8 cellular contexts compared by ENCODE assay signal in genomic region chr22:25110596-25110845, GRCh38.
A peak's percentile ranks its signal among the peaks of the same experiment; 100 is the strongest.
DNase-seq lines count a peak whose midpoint lies in the region; ATAC-seq and TF ChIP-seq lines count a peak whose summit lies in the region.

No MANE protein-coding gene starts in this region.

- TF ChIP-seq POLR2A in esophagus squamous epithelium (IDR thresholded peaks at IDR 0.05), result no peak

- TF ChIP-seq EP300 in SK-N-SH (IDR thresholded peaks at IDR 0.05; ENCODE audit: borderline replicate concordance in 1 of 2, low read depth in 1 of 2, low read length in 1 of 2), result no peak

- POLR2A ChIA-PET in SK-N-SH (lab: Yijun Ruan, JAX) (interaction anchor here (0.6 kb wide), 1 partner anchor 54 kb away, joined by 3 read pairs; no protein-coding TSS in a partner anchor), GM10248 (lab: Yijun Ruan, JAX) (no interaction called here)

- H4K12ac ChIP-seq in trophoblast cell (ENCODE audit: low read depth, low read length), result no peak overlapping the region

- no peak for TF ChIP-seq RAD21 in SK-N-SH (IDR thresholded peaks at IDR 0.05; ENCODE audit: low read length)

- no peak overlapping the region for H2BK12ac ChIP-seq in trophoblast cell (ENCODE audit: low read length)

- no peak overlapping the region for H2BK5ac ChIP-seq in trophoblast cell (ENCODE audit: low read depth, low read length, poor library complexity)

- no peak overlapping the region for H4K91ac ChIP-seq in trophoblast cell (ENCODE audit: low read depth, low read length)

- no peaks in the 10 kb centered on the region for H3K36me3 ChIP-seq in DOHH2 (ENCODE audit: control insufficient read depth, low read length)
- H3K36me3 ChIP-seq in SK-N-SH (replicated peaks in 1 of 2; ENCODE audit: control insufficient read depth in 1 of 2, insufficient read depth in 2 of 2, low read length in 1 of 2), result no peaks in the 10 kb centered on the region
- peaks cover 0 to 13% (median 0%) of the 10 kb centered on the region in 3 donors for H3K36me3 ChIP-seq in esophagus squamous epithelium
- H3K36me3 ChIP-seq in trophoblast cell (ENCODE audit: control insufficient read depth in 1 of 2, insufficient read depth in 2 of 2, low read length in 2 of 2), result no peaks in the 10 kb centered on the region

- H3K9me2 ChIP-seq in DOHH2 (replicated peaks; ENCODE audit: control insufficient read depth, low read length) (no peaks in the 10 kb centered on the region), SK-N-SH (no peaks in the 10 kb centered on the region)

- H2AFZ ChIP-seq in SK-N-SH (ENCODE audit: low read depth), result no peak overlapping the region
- no peak overlapping the region for H2AFZ ChIP-seq in trophoblast cell (ENCODE audit: insufficient read depth, low read length, poor library complexity)

- peak overlapping the region; percentile 90 for H3K4me2 ChIP-seq in DOHH2 (ENCODE audit: low read length)
- H3K4me2 ChIP-seq in SK-N-SH, result peak overlapping the region; percentile 94
- peak overlapping the region; percentile 99 for H3K4me2 ChIP-seq in trophoblast cell (ENCODE audit: low read length)

- no CpG with 5 or more reads among the region's 4 CpGs for WGBS in SK-N-SH (ENCODE audit: low lambda C conversion rate)
- WGBS in esophagus squamous epithelium, 2 donors, result 0 to 25% methylated on average over 1 to 4 of the region's 4 CpGs
- no CpG with 5 or more reads among the region's 4 CpGs for WGBS in trophoblast cell (ENCODE audit: extremely low coverage, insufficient coverage, insufficient read length)

- no peak overlapping the region for H3K14ac ChIP-seq in trophoblast cell (ENCODE audit: low read length)

- no peaks in the 10 kb centered on the region for H3K9me3 ChIP-seq in DOHH2 (ENCODE audit: control insufficient read depth, insufficient read depth, low read length)
- H3K9me3 ChIP-seq in SK-N-SH, result no peaks in the 10 kb centered on the region
- H3K9me3 ChIP-seq in esophagus squamous epithelium, result no peaks in the 10 kb centered on the region
- H3K9me3 ChIP-seq in trophoblast cell (ENCODE audit: insufficient read depth, low read depth, low read length), result no peaks in the 10 kb centered on the region

- ATAC-seq in GM19452 (IDR thresholded peaks at IDR 0.05; ENCODE audit: unreplicated experiment), result no peak

- H3K4me1 ChIP-seq in DOHH2 (ENCODE audit: control insufficient read depth, low read length) (peaks cover 9% of the 10 kb centered on the region), SK-N-SH (ENCODE audit: control insufficient read depth in 1 of 2, insufficient read depth in 2 of 2, low read depth in 1 of 2, low read length in 1 of 2) (peaks cover 0 to 14% of the 10 kb centered on the region in 2 experiments; a peak in 1 of 4 replicates), esophagus squamous epithelium (peaks cover 26 to 55% (median 35%) of the 10 kb centered on the region in 3 donors), trophoblast cell (ENCODE audit: control insufficient read depth in 1 of 2, insufficient read depth in 2 of 2, low read length in 2 of 2) (peaks cover 29 to 37% of the 10 kb centered on the region in 2 experiments)

- no peaks in the 10 kb centered on the region for H3K79me2 ChIP-seq in DOHH2 (ENCODE audit: control insufficient read depth, low read length)
- H3K79me2 ChIP-seq in SK-N-SH (ENCODE audit: insufficient read depth), result no peaks in the 10 kb centered on the region
- H3K79me2 ChIP-seq in trophoblast cell (ENCODE audit: control insufficient read depth, insufficient read depth, low read length, poor library complexity), result peaks cover 2% of the 10 kb centered on the region

- H2BK120ac ChIP-seq in trophoblast cell (ENCODE audit: insufficient read depth, low read length, poor library complexity), result no peak overlapping the region

- H3K27ac ChIP-seq in DOHH2 (ENCODE audit: low read depth, low read length), result no peak overlapping the region
- peak overlapping the region in 1 of 2 experiments; percentile 74; a peak in 2 of 4 replicates for H3K27ac ChIP-seq in SK-N-SH (ENCODE audit: low read depth in 2 of 2, low read length in 1 of 2)
- H3K27ac ChIP-seq in esophagus squamous epithelium, result peak overlapping the region; percentile 83 to 92 (median 87)
- H3K27ac ChIP-seq in trophoblast cell (ENCODE audit: low read depth, low read length), result no peak overlapping the region

- H4K8ac ChIP-seq in trophoblast cell (ENCODE audit: low read depth, low read length), result no peak overlapping the region

- TF ChIP-seq CTCF in DOHH2 (IDR thresholded peaks at IDR 0.05; ENCODE audit: low read depth, low read length, poor library complexity, severe bottlenecking) (no peak), SK-N-SH (IDR thresholded peaks at IDR 0.05) (no peak), esophagus squamous epithelium (IDR thresholded peaks at IDR 0.05) (no peak), GM10248 (IDR thresholded peaks at IDR 0.05; ENCODE audit: control extremely low read depth, extremely low read depth, low read depth, missing control alignments) (no peak)

- H3K27me3 ChIP-seq in DOHH2 (ENCODE audit: control insufficient read depth, low read length) (peaks cover 26% of the 10 kb centered on the region), SK-N-SH (ENCODE audit: insufficient read depth) (no peaks in the 10 kb centered on the region), esophagus squamous epithelium (no peaks in the 10 kb centered on the region), trophoblast cell (ENCODE audit: insufficient read depth, low read length) (no peaks in the 10 kb centered on the region)

- peaks cover 26% of the 10 kb centered on the region for H3K79me1 ChIP-seq in trophoblast cell (ENCODE audit: low read length)

- DNase-seq in SK-N-SH (no peak), esophagus squamous epithelium (lab: John Stamatoyannopoulos, UW) (no peak), trophoblast cell (no peak), superior temporal gyrus (ENCODE audit: extremely low spot score) (no peak), GDM1 (lab: John Stamatoyannopoulos, UW) (no peak), GM10248 (ENCODE audit: extremely low spot score) (no peak)

- H3K18ac ChIP-seq in trophoblast cell (ENCODE audit: low read length), result no peak overlapping the region

- peak overlapping the region; percentile 71 for H3K4me3 ChIP-seq in DOHH2 (ENCODE audit: low read length)
- H3K4me3 ChIP-seq in SK-N-SH (ENCODE audit: low read depth in 2 of 2, low read length in 1 of 2), result peak overlapping the region; percentile 52 to 65
- H3K4me3 ChIP-seq in esophagus squamous epithelium, result peak overlapping the region in 3 of 4 donors; percentile 63 to 68 (median 64)
- no peak overlapping the region for H3K4me3 ChIP-seq in trophoblast cell (ENCODE audit: low read depth, low read length)

- H3K4ac ChIP-seq in trophoblast cell (ENCODE audit: low read depth, low read length), result no peak overlapping the region

- H3K23ac ChIP-seq in trophoblast cell (ENCODE audit: low read length), result no peak overlapping the region

- intact Hi-C loops in esophagus squamous epithelium (cut with DNase I), result loop anchor here (10.0 kb wide), 1 partner anchor 54 kb away; no protein-coding TSS in a partner anchor

- H3K9ac ChIP-seq in SK-N-SH (peak overlapping the region; percentile 49; the same call in 1 of the 2 replicates), trophoblast cell (ENCODE audit: low read length) (no peak overlapping the region)

- no peaks in the 10 kb centered on the region for H3F3A ChIP-seq in DOHH2 (ENCODE audit: control insufficient read depth, insufficient read depth)
- H3F3A ChIP-seq in SK-N-SH (replicated peaks; ENCODE audit: insufficient read depth), result no peaks in the 10 kb centered on the region

- CTCF ChIA-PET in SK-N-SH (lab: Yijun Ruan, JAX) (interaction anchor here (0.7 to 3.4 kb wide), 30 partner anchors 10 to 663 kb away, joined by 3 to 26 read pairs (median 4); no protein-coding TSS in a partner anchor), GM10248 (lab: Yijun Ruan, JAX) (interaction anchor here (1.6 to 2.3 kb wide), 2 partner anchors 15 to 19 kb away, joined by 5 to 7 read pairs; no protein-coding TSS in a partner anchor)

- no peak overlapping the region for H2AK5ac ChIP-seq in trophoblast cell (ENCODE audit: low read length)

- H4K20me1 ChIP-seq in DOHH2 (ENCODE audit: control insufficient read depth, insufficient read depth, low read depth, low read length) (no peaks in the 10 kb centered on the region), SK-N-SH (ENCODE audit: insufficient read depth) (peaks cover 24% of the 10 kb centered on the region)

TF ChIP-seq in SK-N-SH, 30 proteins besides CTCF, POLR2A, EP300 and RAD21:
- TF ChIP-seq FOSL2 (IDR thresholded peaks at IDR 0.05; ENCODE audit: borderline replicate concordance, low read depth) (peak; percentile 52; the same call in 1 of the 2 replicates), SIN3A (IDR thresholded peaks at IDR 0.05; ENCODE audit: borderline replicate concordance, low read depth, low read length) (no peak), USF1 (IDR thresholded peaks at IDR 0.05; ENCODE audit: borderline replicate concordance, low read depth) (peak; percentile 93), USF2 (IDR thresholded peaks at IDR 0.05; ENCODE audit: borderline replicate concordance, low read depth, low read length) (peak; percentile 62; the same call in 1 of the 2 replicates), CHD2 (IDR thresholded peaks at IDR 0.05; ENCODE audit: low read length, partially characterized antibody) (no peak), JUND (IDR thresholded peaks at IDR 0.05) (peak; percentile 43; the same call in 1 of the 2 replicates)
TF ChIP-seq in SK-N-SH: peak in this region for 4.

Comparison
In these comparisons a context has a peak if more than half of its experiments do, and no peak if none do; other contexts are left out.
1. H3K27ac ChIP-seq: peak in esophagus squamous epithelium (4 of 4); none in DOHH2 (single experiment) and trophoblast cell (single experiment).
2. Peak in every context shown above with its lines, with median percentiles within 50 percentile points of each other: H3K4me2 ChIP-seq.